In genomic region chr1:57036896-57037295, GRCh38 we compare ENCODE assay signal across 25 cellular contexts.
"Had no signal": no experiment of that assay in that cellular context is flagged by ENCODE, and none has a peak within 500 bp of the region (broad histone marks: within the 10 kb centered on the region; RNA-seq: fewer than 3 reads in every experiment).

No MANE protein-coding gene starts in this region.

- H3K36me3 Mint-ChIP-seq: natural killer cell had no signal

- H3K27ac ChIP-seq: coronary artery, esophagus squamous epithelium, gastrocnemius medialis, lower lobe of right lung, pancreas, right atrium auricular region, suprapubic skin, transverse colon, upper lobe of right lung, uterus had no signal

- H3K27ac Mint-ChIP-seq: natural killer cell; stimulated activated naive CD8-positive, alpha-beta T cell treated with anti-CD3 and anti-CD28 coated beads, Interleukin-15, amount 100 ng/mL, for 72 hours had no signal

- H3K4me1 Mint-ChIP-seq: natural killer cell; stimulated activated naive CD8-positive, alpha-beta T cell treated with anti-CD3 and anti-CD28 coated beads, Interleukin-15, amount 100 ng/mL, for 72 hours had no signal

- H3K4me3 ChIP-seq: coronary artery, esophagus squamous epithelium, gastrocnemius medialis, lower lobe of right lung, pancreas, right atrium auricular region, smooth muscle cell, suprapubic skin, transverse colon, upper lobe of right lung, uterus had no signal

- H3K27me3 ChIP-seq: esophagus squamous epithelium, gastrocnemius medialis, pancreas, right atrium auricular region, suprapubic skin, transverse colon, upper lobe of right lung, uterus had no signal

- H3K27me3 Mint-ChIP-seq: stimulated activated naive CD8-positive, alpha-beta T cell treated with anti-CD3 and anti-CD28 coated beads, Interleukin-15, amount 100 ng/mL, for 72 hours had no signal

- DNase-seq: dermis blood vessel endothelial cell; effector memory CD4-positive, alpha-beta T cell; erythroblast; esophagus squamous epithelium; foreskin fibroblast; gastrocnemius medialis; head of caudate nucleus; left ventricle myocardium superior; lower lobe of right lung; natural killer cell; occipital lobe; pancreas; stimulated activated CD4-positive, alpha-beta T cell treated with anti-CD3 and anti-CD28 coated beads, Interleukin-12 subunit alpha, Interleukin-12 subunit beta, amount 100 ng/mL, for 4 hours; stimulated activated CD4-positive, alpha-beta T cell treated with anti-CD3 and anti-CD28 coated beads, Interleukin-1b, Interleukin-23, amount 100 ng/mL, for 48 hours; stimulated activated CD4-positive, alpha-beta T cell treated with anti-CD3 and anti-CD28 coated beads, Interleukin-4, amount 100 ng/mL, for 1 hour; stimulated activated CD8-positive, alpha-beta memory T cell treated with anti-CD3 and anti-CD28 coated beads, Interleukin-4, amount 100 ng/mL, for 48 hours; stimulated activated naive CD4-positive, alpha-beta T cell; stimulated activated naive CD8-positive, alpha-beta T cell treated with anti-CD3 and anti-CD28 coated beads, Interleukin-15, amount 100 ng/mL, for 72 hours; transverse colon; upper lobe of right lung; uterus had no signal

- H3K9me3 Mint-ChIP-seq: natural killer cell; stimulated activated naive CD8-positive, alpha-beta T cell treated with anti-CD3 and anti-CD28 coated beads, Interleukin-15, amount 100 ng/mL, for 72 hours had no signal

- H3K4me1 ChIP-seq: esophagus squamous epithelium, gastrocnemius medialis, lower lobe of right lung, pancreas, right atrium auricular region, suprapubic skin, transverse colon, upper lobe of right lung, uterus had no signal

- H3K9me3 ChIP-seq: esophagus squamous epithelium, gastrocnemius medialis, lower lobe of right lung, pancreas, right atrium auricular region, suprapubic skin, transverse colon, upper lobe of right lung, uterus had no signal

- H3K36me3 ChIP-seq: esophagus squamous epithelium, gastrocnemius medialis, lower lobe of right lung, pancreas, right atrium auricular region, suprapubic skin, transverse colon, upper lobe of right lung, uterus had no signal

- H3K4me3 Mint-ChIP-seq: natural killer cell; stimulated activated naive CD8-positive, alpha-beta T cell treated with anti-CD3 and anti-CD28 coated beads, Interleukin-15, amount 100 ng/mL, for 72 hours had no signal
